In the genomic region with DNA sequence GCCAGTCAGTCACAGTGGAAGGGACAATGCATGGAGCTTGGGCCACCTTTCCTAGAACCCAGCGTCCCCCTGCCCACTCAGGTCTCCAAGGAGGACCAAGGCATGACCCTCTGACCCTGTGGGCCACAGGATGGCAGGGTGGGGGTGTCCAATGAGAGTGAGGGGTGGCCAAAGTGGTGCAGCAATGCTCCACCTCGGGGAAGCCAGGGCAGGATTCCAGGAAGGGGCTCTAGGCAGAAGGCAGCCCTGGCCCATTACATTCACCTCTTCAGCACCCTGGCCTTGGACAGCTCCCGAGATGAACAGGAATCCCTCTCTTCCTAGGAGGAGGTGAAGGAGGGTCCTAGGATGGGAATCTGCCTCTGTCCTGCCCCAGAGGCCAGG, we compare ENCODE assay signal across 2 cellular contexts.
A peak's percentile ranks its signal among the peaks of the same experiment; 100 is the strongest.
TF ChIP-seq lines count a peak whose summit lies in the region.

No MANE protein-coding gene starts in this region.

TF ChIP-seq in A549, 52 proteins besides CTCF, POLR2A, EP300 and RAD21:
- TF ChIP-seq, protein P1, sequence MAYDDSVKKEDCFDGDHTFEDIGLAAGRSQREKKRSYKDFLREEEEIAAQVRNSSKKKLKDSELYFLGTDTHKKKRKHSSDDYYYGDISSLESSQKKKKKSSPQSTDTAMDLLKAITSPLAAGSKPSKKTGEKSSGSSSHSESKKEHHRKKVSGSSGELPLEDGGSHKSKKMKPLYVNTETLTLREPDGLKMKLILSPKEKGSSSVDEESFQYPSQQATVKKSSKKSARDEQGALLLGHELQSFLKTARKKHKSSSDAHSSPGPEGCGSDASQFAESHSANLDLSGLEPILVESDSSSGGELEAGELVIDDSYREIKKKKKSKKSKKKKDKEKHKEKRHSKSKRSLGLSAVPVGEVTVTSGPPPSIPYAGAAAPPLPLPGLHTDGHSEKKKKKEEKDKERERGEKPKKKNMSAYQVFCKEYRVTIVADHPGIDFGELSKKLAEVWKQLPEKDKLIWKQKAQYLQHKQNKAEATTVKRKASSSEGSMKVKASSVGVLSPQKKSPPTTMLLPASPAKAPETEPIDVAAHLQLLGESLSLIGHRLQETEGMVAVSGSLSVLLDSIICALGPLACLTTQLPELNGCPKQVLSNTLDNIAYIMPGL (CRISPR knock-in tag; IDR thresholded peaks at IDR 0.05; ENCODE audit: borderline replicate concordance) = no peak
- TF ChIP-seq REST (IDR thresholded peaks at IDR 0.05) = peak; percentile 78
TF ChIP-seq in A549: peak in this region for 1.

TF ChIP-seq in GM23338, 12 proteins besides CTCF, POLR2A, EP300 and RAD21:
- peak; percentile 20 for TF ChIP-seq REST (IDR thresholded peaks at IDR 0.05; ENCODE audit: unreplicated experiment)
- TF ChIP-seq ZNF462 (CRISPR knock-in tag; IDR thresholded peaks at IDR 0.05) = no peak
